Comparison of ENCODE assay signal across 8 cellular contexts in the genomic region with DNA sequence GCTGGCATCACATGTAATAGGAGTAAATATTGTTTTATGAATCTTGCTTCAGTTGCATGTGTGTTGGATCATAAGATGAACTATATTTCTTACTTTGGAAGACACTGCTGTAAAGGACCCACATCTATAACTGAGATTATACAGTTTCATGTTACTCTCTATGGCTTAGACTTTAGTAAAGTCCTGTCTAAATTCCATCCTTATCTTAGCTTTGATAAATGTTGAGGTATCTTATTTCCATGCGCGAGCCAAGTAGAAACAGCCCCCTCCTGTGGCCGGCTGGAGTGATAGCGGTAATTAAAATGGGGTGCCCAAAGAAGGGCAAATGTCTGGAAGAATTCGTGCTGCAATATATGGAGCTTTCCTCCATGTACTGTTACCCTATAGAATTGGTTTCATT. TPM values are rescaled to one million over a fixed set of nuclear protein-coding genes. Genes with fewer than 3 reads are reported as not detected.
DNase-seq lines count a peak whose midpoint lies in the region; TF ChIP-seq lines count a peak whose summit lies in the region.

No MANE protein-coding gene starts in this region.

- no peaks in the 10 kb centered on the region for H3K4me1 Mint-ChIP-seq in activated naive CD4-positive, alpha-beta T cell treated with anti-CD3 and anti-CD28 coated beads, Interleukin-2, amount 10 ng/mL, durations not matched to agents 7 days and 5 days

- TF ChIP-seq RAD21 in liver (IDR thresholded peaks at IDR 0.05), result peak; percentile 75 to 87

- no peak overlapping the region for H3K4me3 Mint-ChIP-seq in activated naive CD4-positive, alpha-beta T cell treated with anti-CD3 and anti-CD28 coated beads, Interleukin-2, amount 10 ng/mL, durations not matched to agents 7 days and 5 days

- H3K9ac ChIP-seq in liver (ENCODE audit: low read depth in 1 of 2, low read length in 2 of 2), result no peak overlapping the region

- H3K27me3 ChIP-seq in liver (ENCODE audit: control insufficient read depth in 4 of 4, insufficient read depth in 4 of 4, low read length in 3 of 4) (no peaks in the 10 kb centered on the region), testis (no peaks in the 10 kb centered on the region)

- DNase-seq in NCI-H748 (lab: John Stamatoyannopoulos, UW; ENCODE audit: unreplicated experiment) (peak; percentile 3), NCI-H748 treated with DMSO at 0.1 percent for 48 hours (lab: John Stamatoyannopoulos, UW) (no peak), NCI-H69 (lab: John Stamatoyannopoulos, UW) (peak; percentile 62), testis (peak; percentile 27), NCI-H146 treated with DMSO at 0.1 percent for 48 hours (lab: John Stamatoyannopoulos, UW; ENCODE audit: unreplicated experiment) (no peak), lower leg skin (ENCODE audit: low spot score in 2 of 2) (no peak)
- DNase-seq in activated naive CD4-positive, alpha-beta T cell treated with anti-CD3 and anti-CD28 coated beads, Interleukin-2, amount 10 ng/mL, durations not matched to agents 7 days and 5 days, result peak; percentile 66

- intact Hi-C loops in testis (cut with DNase I; ENCODE audit: low total_unique reads), result no loop called here
- intact Hi-C loops in lower leg skin (cut with DNase I; ENCODE audit: low total_unique reads), result no loop called here

- TF ChIP-seq POLR2A in testis (IDR thresholded peaks at IDR 0.05) (no peak), lower leg skin (IDR thresholded peaks at IDR 0.05) (no peak)

- TF ChIP-seq CTCF in liver (IDR thresholded peaks at IDR 0.05; ENCODE audit: low read depth, low read length, missing input control), result peak; percentile 62
- peak; percentile 29 to 34 (median 32) for TF ChIP-seq CTCF in testis (IDR thresholded peaks at IDR 0.05)
- TF ChIP-seq CTCF in lower leg skin (IDR thresholded peaks at IDR 0.05), result no peak

- CTCF ChIA-PET in activated naive CD4-positive, alpha-beta T cell treated with anti-CD3 and anti-CD28 coated beads, Interleukin-2, amount 10 ng/mL, durations not matched to agents 7 days and 5 days (lab: Charles Lee), result interaction anchor here (0.5 to 10.0 kb wide), 29 partner anchors 10 to 382 kb away, joined by 3 to 205 read pairs (median 4); a partner anchor contains a TSS

- H3K4me3 ChIP-seq in liver (ENCODE audit: low read depth in 1 of 3, low read length in 3 of 3) (no peak overlapping the region), testis (no peak overlapping the region), lower leg skin (ENCODE audit: low read depth, poor library complexity, severe bottlenecking) (no peak overlapping the region)

- no peaks in the 10 kb centered on the region for H3K9me3 ChIP-seq in liver (ENCODE audit: control insufficient read depth in 4 of 4, low read length in 3 of 4)
- H3K9me3 ChIP-seq in testis, result no peaks in the 10 kb centered on the region

- peaks cover 5 to 41% (median 34%) of the 10 kb centered on the region in 4 donors for H3K4me1 ChIP-seq in liver (ENCODE audit: control insufficient read depth in 4 of 4, insufficient read depth in 4 of 4, low read length in 3 of 4)
- H3K4me1 ChIP-seq in testis, result no peaks in the 10 kb centered on the region

- no peak overlapping the region for H3K27ac Mint-ChIP-seq in activated naive CD4-positive, alpha-beta T cell treated with anti-CD3 and anti-CD28 coated beads, Interleukin-2, amount 10 ng/mL, durations not matched to agents 7 days and 5 days

- WGBS in liver, result 33% methylated on average over 5 of the region's 5 CpGs
- 39 to 41% methylated on average over 5 of the region's 5 CpGs for WGBS in testis, 2 donors
- 55 to 60% methylated on average over 5 of the region's 5 CpGs for WGBS in lower leg skin, 2 donors

- H3K36me3 ChIP-seq in liver (ENCODE audit: control insufficient read depth in 4 of 4, insufficient read depth in 3 of 4, low read depth in 1 of 4, low read length in 3 of 4) (no peaks in the 10 kb centered on the region), testis (ENCODE audit: low read depth, missing control alignments) (no peaks in the 10 kb centered on the region)

- peaks cover 14% of the 10 kb centered on the region for H3K27me3 Mint-ChIP-seq in activated naive CD4-positive, alpha-beta T cell treated with anti-CD3 and anti-CD28 coated beads, Interleukin-2, amount 10 ng/mL, durations not matched to agents 7 days and 5 days

- no peaks in the 10 kb centered on the region for H3K36me3 Mint-ChIP-seq in activated naive CD4-positive, alpha-beta T cell treated with anti-CD3 and anti-CD28 coated beads, Interleukin-2, amount 10 ng/mL, durations not matched to agents 7 days and 5 days

- no peaks in the 10 kb centered on the region for H3K9me3 Mint-ChIP-seq in activated naive CD4-positive, alpha-beta T cell treated with anti-CD3 and anti-CD28 coated beads, Interleukin-2, amount 10 ng/mL, durations not matched to agents 7 days and 5 days

- H3K27ac ChIP-seq in liver (ENCODE audit: low read depth in 1 of 2, low read length in 2 of 2), result peak overlapping the region; percentile 15 to 39
- no peak overlapping the region for H3K27ac ChIP-seq in testis

TF ChIP-seq in liver, 16 proteins besides CTCF, POLR2A, EP300 and RAD21:
- TF ChIP-seq EGR1 (IDR thresholded peaks at IDR 0.05; ENCODE audit: low read depth in 2 of 2), result no peak
- TF ChIP-seq HNF4G (IDR thresholded peaks at IDR 0.05), result no peak
- TF ChIP-seq, protein P1, sequence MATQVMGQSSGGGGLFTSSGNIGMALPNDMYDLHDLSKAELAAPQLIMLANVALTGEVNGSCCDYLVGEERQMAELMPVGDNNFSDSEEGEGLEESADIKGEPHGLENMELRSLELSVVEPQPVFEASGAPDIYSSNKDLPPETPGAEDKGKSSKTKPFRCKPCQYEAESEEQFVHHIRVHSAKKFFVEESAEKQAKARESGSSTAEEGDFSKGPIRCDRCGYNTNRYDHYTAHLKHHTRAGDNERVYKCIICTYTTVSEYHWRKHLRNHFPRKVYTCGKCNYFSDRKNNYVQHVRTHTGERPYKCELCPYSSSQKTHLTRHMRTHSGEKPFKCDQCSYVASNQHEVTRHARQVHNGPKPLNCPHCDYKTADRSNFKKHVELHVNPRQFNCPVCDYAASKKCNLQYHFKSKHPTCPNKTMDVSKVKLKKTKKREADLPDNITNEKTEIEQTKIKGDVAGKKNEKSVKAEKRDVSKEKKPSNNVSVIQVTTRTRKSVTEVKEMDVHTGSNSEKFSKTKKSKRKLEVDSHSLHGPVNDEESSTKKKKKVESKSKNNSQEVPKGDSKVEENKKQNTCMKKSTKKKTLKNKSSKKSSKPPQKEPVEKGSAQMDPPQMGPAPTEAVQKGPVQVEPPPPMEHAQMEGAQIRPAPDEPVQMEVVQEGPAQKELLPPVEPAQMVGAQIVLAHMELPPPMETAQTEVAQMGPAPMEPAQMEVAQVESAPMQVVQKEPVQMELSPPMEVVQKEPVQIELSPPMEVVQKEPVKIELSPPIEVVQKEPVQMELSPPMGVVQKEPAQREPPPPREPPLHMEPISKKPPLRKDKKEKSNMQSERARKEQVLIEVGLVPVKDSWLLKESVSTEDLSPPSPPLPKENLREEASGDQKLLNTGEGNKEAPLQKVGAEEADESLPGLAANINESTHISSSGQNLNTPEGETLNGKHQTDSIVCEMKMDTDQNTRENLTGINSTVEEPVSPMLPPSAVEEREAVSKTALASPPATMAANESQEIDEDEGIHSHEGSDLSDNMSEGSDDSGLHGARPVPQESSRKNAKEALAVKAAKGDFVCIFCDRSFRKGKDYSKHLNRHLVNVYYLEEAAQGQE (IDR thresholded peaks at IDR 0.05), result no peak
- TF ChIP-seq HNF4A (conservative IDR thresholded peaks at IDR 0.05), result peak; percentile 17 to 39

RNA-seq across cellular contexts. Expression of a gene that starts 43.0 kb away (rescaled TPM):
- total RNA-seq in liver (1 to 10 TPM in 1 of 2 donors, under 1 TPM in 1; 0.28 to 4.0 TPM), testis (10 to 100 TPM; 20.0 to 51.9 TPM), lower leg skin (under 1 TPM in 3 of 4 donors, not detected in 1; 0.19 to 0.36 (median 0.22) TPM)
- polyA plus RNA-seq in liver (1 to 10 TPM in 1 of 2 donors, under 1 TPM in 1; 0.44 to 1.8 TPM), testis (ENCODE audit: insufficient read depth, low read depth, low replicate concordance) (39.2 TPM)

RNA-seq across cellular contexts. Expression of a gene that starts 57.1 kb away (rescaled TPM):
- 10 to 100 TPM in 1 of 2 donors, 1 to 10 TPM in 1; 4.7 to 25.8 TPM for total RNA-seq in liver
- 1 to 10 TPM; 8.2 to 9.1 TPM for polyA plus RNA-seq in liver
- 1 to 10 TPM; 6.4 to 7.2 TPM for total RNA-seq in testis
- polyA plus RNA-seq in testis (ENCODE audit: insufficient read depth, low read depth, low replicate concordance), result 3.9 TPM
- total RNA-seq in lower leg skin, result 10 to 100 TPM; 37.7 to 88.8 (median 44.0) TPM

Comparison
In these comparisons a context has a peak if more than half of its experiments do, and no peak if none do; other contexts are left out.
1. DNase-seq: peak in NCI-H748 (single experiment), NCI-H69 (single experiment), activated naive CD4-positive, alpha-beta T cell treated with anti-CD3 and anti-CD28 coated beads, Interleukin-2, amount 10 ng/mL, durations not matched to agents 7 days and 5 days (single experiment) and testis (single experiment); none in NCI-H748 treated with DMSO at 0.1 percent for 48 hours (single experiment), NCI-H146 treated with DMSO at 0.1 percent for 48 hours (single experiment) and lower leg skin (0 of 2).
2. H3K27ac ChIP-seq: peak in liver (2 of 2); none in testis (0 of 2).
3. CTCF ChIP-seq: peak in liver (single experiment) and testis (3 of 3); none in lower leg skin (0 of 3).
4. RNA of a gene that starts 43.0 kb away (total RNA-seq): 20.0 to 51.9 TPM in testis; 0.28 to 4.0 TPM in liver and 0.19 to 0.36 TPM in lower leg skin; every median in the first group is over 4 times any median in the second.